In genomic region chr14:61257469-61258057, GRCh38 we compare ENCODE assay signal across 17 cellular contexts. TPM values are rescaled to one million over a fixed set of nuclear protein-coding genes. Genes with fewer than 3 reads are reported as not detected.
A peak's percentile ranks its signal among the peaks of the same experiment; 100 is the strongest.
DNase-seq lines count a peak whose midpoint lies in the region; ATAC-seq, FAIRE-seq and TF ChIP-seq lines count a peak whose summit lies in the region.
"Had no signal": no experiment of that assay in that cellular context is flagged by ENCODE, and none has a peak within 500 bp of the region (broad histone marks: within the 10 kb centered on the region; RNA-seq: fewer than 3 reads in every experiment).

No MANE protein-coding gene starts in this region.

- TF ChIP-seq POLR2A in K562 (conservative IDR thresholded peaks at IDR 0.05) (no peak), gastrocnemius medialis (IDR thresholded peaks at IDR 0.05) (peak; percentile 15 to 41), transverse colon (IDR thresholded peaks at IDR 0.05) (no peak)

- BruUV-seq in K562 (replicated peaks; lab: Mats Ljungman, UMichigan), result no TSS peak

- no peaks in the 10 kb centered on the region for H4K20me1 ChIP-seq in K562 (replicated peaks; ENCODE audit: control insufficient read depth, insufficient read depth, low read length)

- H3K27ac ChIP-seq in K562 (ENCODE audit: extremely low read depth, low read depth, low read length) (no peak overlapping the region), gastrocnemius medialis (peak overlapping the region; percentile 80 to 85 (median 84)), transverse colon (no peak overlapping the region)
- H3K27ac ChIP-seq: epithelial cell of prostate, foreskin keratinocyte had no signal

- TF ChIP-seq EP300 in K562 (IDR thresholded peaks at IDR 0.05; ENCODE audit: low read length) (no peak), transverse colon (IDR thresholded peaks at IDR 0.05; ENCODE audit: low read depth) (no peak)

- H3K4me2 ChIP-seq in K562 (ENCODE audit: insufficient read depth, low read length), result no peak overlapping the region

- no peaks in the 10 kb centered on the region for H3K79me2 ChIP-seq in K562 (ENCODE audit: control insufficient read depth, insufficient read depth, low read length)

- FAIRE-seq in K562 (lab: Jason Lieb, UNC), result no peak
- FAIRE-seq: GM18507, keratinocyte had no signal

- in situ Hi-C loops in K562 (cut with MboI), result loop anchor here (5.0 kb wide), 1 partner anchor 635 kb away; no protein-coding TSS in a partner anchor
- in situ Hi-C loops in gastrocnemius medialis (cut with MboI; ENCODE audit: low sequenced_read_pairs in 4 of 4), result loop anchor here in 3 of 4 donors (5.0 to 10.0 kb wide), 4 partner anchors 230 to 633 kb away; no protein-coding TSS in a partner anchor
- in situ Hi-C loops in transverse colon (cut with MboI; ENCODE audit: low pct_ligation_motif_present in 1 of 4, low pct_unique_long_range_greater_than_20kb in 1 of 4, low sequenced_read_pairs in 3 of 4), result loop anchor here in 3 of 4 donors (10.0 to 25.0 kb wide), 2 partner anchors 633 to 920 kb away; no protein-coding TSS in a partner anchor

- H3K36me3 ChIP-seq in K562 (ENCODE audit: control insufficient read depth, insufficient read depth, low read length) (no peaks in the 10 kb centered on the region), gastrocnemius medialis (no peaks in the 10 kb centered on the region), transverse colon (no peaks in the 10 kb centered on the region)

- ATAC-seq in K562 (no peak), gastrocnemius medialis (peak; percentile 90 to 91)
- ATAC-seq: foreskin keratinocyte, right cardiac atrium had no signal

- H3K4me3 ChIP-seq in K562, result no peak overlapping the region
- no peak overlapping the region for H3K4me3 ChIP-seq in gastrocnemius medialis
- H3K4me3 ChIP-seq in transverse colon, result no peak overlapping the region
- H3K4me3 ChIP-seq: lung had no signal

- intact Hi-C loops in K562 (cut with micrococcal nuclease), result loop anchor here (10.0 kb wide), 1 partner anchor 923 kb away; no protein-coding TSS in a partner anchor
- intact Hi-C loops in gastrocnemius medialis (cut with DNase I; ENCODE audit: low total_unique reads), result loop anchor here (5.0 kb wide), 3 partner anchors 110 to 620 kb away; partner anchors contain the start of gene SIX4
- intact Hi-C loops in transverse colon (cut with DNase I; ENCODE audit: low total_unique reads), result loop anchor here (5.0 kb wide), 1 partner anchor 635 kb away; no protein-coding TSS in a partner anchor

- WGBS in K562 (ENCODE audit: insufficient coverage, low coverage, missing lambda C conversion rate), result 4% methylated on average over 4 of the region's 5 CpGs
- WGBS in transverse colon (ENCODE audit: low coverage in 1 of 2), 2 donors, result 58 to 65% methylated on average over 4 to 5 of the region's 5 CpGs

- no peak overlapping the region for H3K9ac ChIP-seq in K562 (ENCODE audit: insufficient read depth in 1 of 2, low read depth in 2 of 2, low read length in 2 of 2)

- no peak overlapping the region for H2AFZ ChIP-seq in K562 (ENCODE audit: low read depth, low read length)

- H3K4me1 ChIP-seq in K562 (replicated peaks in 1 of 2; ENCODE audit: control insufficient read depth in 2 of 2, insufficient read depth in 2 of 2, low read length in 2 of 2), result no peaks in the 10 kb centered on the region
- peaks cover 10 to 38% of the 10 kb centered on the region in 2 donors for H3K4me1 ChIP-seq in gastrocnemius medialis
- H3K4me1 ChIP-seq in transverse colon, result no peaks in the 10 kb centered on the region
- H3K4me1 ChIP-seq: foreskin keratinocyte had no signal

- H3K27me3 ChIP-seq in K562 (ENCODE audit: control insufficient read depth in 2 of 2, insufficient read depth in 2 of 2, low read length in 2 of 2) (peaks cover 0 to 5% of the 10 kb centered on the region in 2 experiments; a peak in 1 of 5 replicates), gastrocnemius medialis (no peaks in the 10 kb centered on the region), transverse colon (peaks cover 17% of the 10 kb centered on the region)

- DNase-seq in NCI-H82 (lab: John Stamatoyannopoulos, UW) (peak; percentile 3), NCI-H82 treated with DMSO at 0.1 percent for 48 hours (lab: John Stamatoyannopoulos, UW; ENCODE audit: unreplicated experiment) (no peak), NCI-H2107 (lab: John Stamatoyannopoulos, UW) (peak; percentile 92), K562 (ENCODE audit: extremely low read depth in 1 of 4, low spot score in 3 of 4) (no peak), gastrocnemius medialis (no peak), HK-2 (ENCODE audit: unreplicated experiment) (no peak), transverse colon (no peak)
- DNase-seq in stimulated activated CD4-positive, alpha-beta T cell treated with anti-CD3 and anti-CD28 coated beads, Interleukin-12 subunit alpha, Interleukin-12 subunit beta, amount 100 ng/mL, for 4 hours, result no peak
- DNase-seq: activated CD4-positive, CD25-positive, alpha-beta regulatory T cell treated with anti-CD3 and anti-CD28 coated beads, Interleukin-2, amount 50 U/mL, for 72 hours; aorta; caudate nucleus; foreskin keratinocyte had no signal

- POLR2A ChIA-PET in K562 (lab: Yijun Ruan, JAX), result no interaction called here

- CTCF ChIA-PET in K562 (lab: Yijun Ruan, JAX; ENCODE audit: low intra/inter-chr PET ratio), result no interaction called here

- TF ChIP-seq CTCF in K562 (IDR thresholded peaks at IDR 0.05 in 2 of 3, conservative IDR thresholded peaks at IDR 0.05 in 1 of 3; ENCODE audit: insufficient read depth in 2 of 3, low read depth in 1 of 3, low read length in 3 of 3) (no peak), gastrocnemius medialis (IDR thresholded peaks at IDR 0.05 in 4 of 5, conservative IDR thresholded peaks at IDR 0.05 in 1 of 5) (no peak), transverse colon (IDR thresholded peaks at IDR 0.05) (no peak)

- no peak for TF ChIP-seq RAD21 in K562 (CRISPR knock-in tag; conservative IDR thresholded peaks at IDR 0.05 in 1 of 2, IDR thresholded peaks at IDR 0.05 in 1 of 2)

- H3K9me1 ChIP-seq in K562 (ENCODE audit: control insufficient read depth, insufficient read depth, low read length), result no peaks in the 10 kb centered on the region

- no peaks in the 10 kb centered on the region for H3K9me3 ChIP-seq in K562 (replicated peaks; ENCODE audit: control insufficient read depth, insufficient read depth, low read depth, low read length)
- no peaks in the 10 kb centered on the region for H3K9me3 ChIP-seq in gastrocnemius medialis
- no peaks in the 10 kb centered on the region for H3K9me3 ChIP-seq in transverse colon

TF ChIP-seq in K562, 482 proteins besides CTCF, POLR2A, EP300 and RAD21 (continues in another document):
- TF ChIP-seq MEF2D (tag; conservative IDR thresholded peaks at IDR 0.05; ENCODE audit: low read depth), result 0 out of 2 replicates have a peak, but pooled peaks have one; percentile 54

RNA-seq across cellular contexts. Expression of gene TMEM30B, which starts 23.6 kb away (rescaled TPM):
- not detected in 2 replicates for total RNA-seq in K562 (2011; cell fraction: chromatin; rRNA removed; ENCODE audit: low replicate concordance)
- not detected in 2 replicates for total RNA-seq in K562 (2011; cell fraction: nucleolus; rRNA removed)
- not detected in 2 replicates for total RNA-seq in K562 (2011; cell fraction: nucleoplasm; rRNA removed)
- total RNA-seq in K562 (2014; rRNA removed) (not detected in 2 replicates), K562 (2014; rRNA removed; fragmentation: Illumina TruSeq; extraction: Trizol) (not detected in 2 replicates), K562 (2015; rRNA removed; fragmentation: Illumina TruSeq; extraction: Trizol) (not detected in 2 replicates), K562 (2021) (0.04 TPM in 1 of 2 replicates, not detected in the other), gastrocnemius medialis (1 to 10 TPM in 1 of 4 donors, under 1 TPM in 2, not detected in 1; 0.39 to 1.7 (median 1.00) TPM), transverse colon (100 to 1,000 TPM in 1 of 4 donors, 10 to 100 TPM in 3; 50.4 to 141 (median 71.2) TPM)
- polyA plus RNA-seq in K562 (2011; rRNA removed) (not detected in 2 replicates), K562 (2014; fragmentation: Illumina TruSeq; extraction: Trizol) (not detected in 2 replicates), K562 (2014; fragmentation: Nextera tagmentation; extraction: Ambion mirVana) (not detected), K562 (2014; rRNA removed) (not detected in 2 replicates)
- not detected in 2 replicates for polyA plus RNA-seq in K562 (2011; cell fraction: cytosol; rRNA removed)
- not detected in 2 replicates for polyA plus RNA-seq in K562 (2011; cell fraction: nucleus; rRNA removed)
- polyA plus RNA-seq in K562 (2012), result not detected in 2 replicates
- polyA minus RNA-seq in K562 (2011; rRNA and poly(A)+ RNA removed), result not detected in 2 replicates
- polyA minus RNA-seq in K562 (2011; cell fraction: cytosol; rRNA and poly(A)+ RNA removed), result not detected in 2 replicates
- polyA minus RNA-seq in K562 (2011; cell fraction: nucleus; rRNA and poly(A)+ RNA removed), result not detected in 2 replicates

Comparison
In these comparisons a context has a peak if more than half of its experiments do, and no peak if none do; other contexts are left out.
1. DNase-seq: peak in NCI-H82 (single experiment) and NCI-H2107 (single experiment); none in NCI-H82 treated with DMSO at 0.1 percent for 48 hours (single experiment), K562 (0 of 4), gastrocnemius medialis (0 of 2), HK-2 (single experiment), transverse colon (single experiment) and stimulated activated CD4-positive, alpha-beta T cell treated with anti-CD3 and anti-CD28 coated beads, Interleukin-12 subunit alpha, Interleukin-12 subunit beta, amount 100 ng/mL, for 4 hours (single experiment).
2. H3K27ac ChIP-seq: peak in gastrocnemius medialis (4 of 4); none in K562 (single experiment) and transverse colon (0 of 4).
3. POLR2A ChIP-seq: peak in gastrocnemius medialis (2 of 2); none in K562 (single experiment) and transverse colon (single experiment).
4. RNA of gene TMEM30B, which starts 23.6 kb away (total RNA-seq): 50.4 to 141 TPM in transverse colon; 0.39 to 1.7 TPM in gastrocnemius medialis and 0.04 TPM in K562; every median in the first group is over 10 times any median in the second.